Comparison of ENCODE assay signal across 8 cellular contexts in the genomic region with DNA sequence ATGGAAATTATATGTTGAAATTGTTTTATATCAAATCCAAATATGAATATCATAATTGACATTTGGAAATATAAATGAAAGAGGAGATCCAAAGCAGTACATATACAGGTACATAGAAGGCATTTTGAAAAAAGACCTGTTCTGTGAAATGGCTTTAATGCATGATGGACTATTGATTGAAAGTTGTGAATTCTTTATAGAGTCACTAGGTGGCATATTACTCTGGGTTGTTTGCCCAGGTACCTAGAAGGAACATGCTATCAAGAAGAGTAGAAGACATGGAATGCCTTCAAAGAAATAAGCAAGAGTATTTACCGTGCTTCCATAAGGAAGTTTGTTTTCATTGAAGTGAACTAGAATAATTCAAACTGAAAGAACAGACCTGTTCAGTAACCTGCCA.
DNase-seq lines count a peak whose midpoint lies in the region; TF ChIP-seq lines count a peak whose summit lies in the region.
"Had no signal": no experiment of that assay in that cellular context is flagged by ENCODE, and none has a peak within 500 bp of the region (broad histone marks: within the 10 kb centered on the region; RNA-seq: fewer than 3 reads in every experiment).

No MANE protein-coding gene starts in this region.

- no peaks in the 10 kb centered on the region for H3K9me3 ChIP-seq in osteoblast (ENCODE audit: low read depth, low read length)

- H3K4me1 ChIP-seq in osteoblast (ENCODE audit: insufficient read depth, low read length) = no peaks in the 10 kb centered on the region

- no peaks in the 10 kb centered on the region for H3K27me3 ChIP-seq in osteoblast (ENCODE audit: insufficient read depth, low read length)

- H3K4me2 ChIP-seq in osteoblast (ENCODE audit: insufficient read depth, low read length) = no peak overlapping the region

- TF ChIP-seq CTCF in GM13977 (IDR thresholded peaks at IDR 0.05; ENCODE audit: extremely low read depth, insufficient read depth, missing control alignments) (peak; percentile 26), brain (conservative IDR thresholded peaks at IDR 0.05) (peak; percentile 34 to 49), osteoblast (IDR thresholded peaks at IDR 0.05; ENCODE audit: extremely low read depth, low read depth, low read length) (peak; percentile 33)

- H2AFZ ChIP-seq in osteoblast (ENCODE audit: low read length) = no peak overlapping the region

- no peak overlapping the region for H3K4me3 Mint-ChIP-seq in brain
- no peak overlapping the region for H3K4me3 Mint-ChIP-seq in activated naive CD4-positive, alpha-beta T cell treated with anti-CD3 and anti-CD28 coated beads for 36 hours
- H3K4me3 Mint-ChIP-seq: activated naive CD8-positive, alpha-beta T cell treated with anti-CD3 and anti-CD28 coated beads, Interleukin-2, amount 10 ng/mL, durations not matched to agents 7 days and 5 days had no signal

- H3K27me3 Mint-ChIP-seq in brain = no peaks in the 10 kb centered on the region
- no peaks in the 10 kb centered on the region for H3K27me3 Mint-ChIP-seq in activated naive CD4-positive, alpha-beta T cell treated with anti-CD3 and anti-CD28 coated beads for 36 hours (ENCODE audit: low read depth)
- H3K27me3 Mint-ChIP-seq: activated naive CD8-positive, alpha-beta T cell treated with anti-CD3 and anti-CD28 coated beads, Interleukin-2, amount 10 ng/mL, durations not matched to agents 7 days and 5 days had no signal

- H4K20me1 ChIP-seq in osteoblast (ENCODE audit: insufficient read depth, low read length) = no peaks in the 10 kb centered on the region

- in situ Hi-C loops in GM13977 (cut with MboI; ENCODE audit: low pct_unique_long_range_greater_than_20kb, low sequenced_read_pairs, unreplicated experiment) = no loop called here

- no peak overlapping the region for H3K27ac ChIP-seq in osteoblast (ENCODE audit: low read depth, low read length)

- intact Hi-C loops in activated naive CD4-positive, alpha-beta T cell treated with anti-CD3 and anti-CD28 coated beads for 36 hours (cut with micrococcal nuclease) = loop anchor here (1.0 to 2.0 kb wide), 4 partner anchors 69 to 219 kb away; no protein-coding TSS in a partner anchor
- intact Hi-C loops in posterior cingulate gyrus (cut with DNase I) = no loop called here

- peaks cover 18% of the 10 kb centered on the region for H3K36me3 Mint-ChIP-seq in brain
- H3K36me3 Mint-ChIP-seq in activated naive CD4-positive, alpha-beta T cell treated with anti-CD3 and anti-CD28 coated beads for 36 hours (ENCODE audit: low read depth) = peaks cover 4% of the 10 kb centered on the region
- H3K36me3 Mint-ChIP-seq: activated naive CD8-positive, alpha-beta T cell treated with anti-CD3 and anti-CD28 coated beads, Interleukin-2, amount 10 ng/mL, durations not matched to agents 7 days and 5 days had no signal

- no peak overlapping the region for H3K4me3 ChIP-seq in osteoblast (ENCODE audit: insufficient read depth, low read length)

- peaks cover 0 to 13% (median 7%) of the 10 kb centered on the region in 5 experiments for H3K9me3 Mint-ChIP-seq in brain
- no peaks in the 10 kb centered on the region for H3K9me3 Mint-ChIP-seq in activated naive CD4-positive, alpha-beta T cell treated with anti-CD3 and anti-CD28 coated beads for 36 hours
- H3K9me3 Mint-ChIP-seq: activated naive CD8-positive, alpha-beta T cell treated with anti-CD3 and anti-CD28 coated beads, Interleukin-2, amount 10 ng/mL, durations not matched to agents 7 days and 5 days had no signal

- H3K27ac Mint-ChIP-seq in brain = no peak overlapping the region
- H3K27ac Mint-ChIP-seq in activated naive CD4-positive, alpha-beta T cell treated with anti-CD3 and anti-CD28 coated beads for 36 hours = no peak overlapping the region
- H3K27ac Mint-ChIP-seq: activated naive CD8-positive, alpha-beta T cell treated with anti-CD3 and anti-CD28 coated beads, Interleukin-2, amount 10 ng/mL, durations not matched to agents 7 days and 5 days had no signal

- CTCF ChIA-PET in activated naive CD4-positive, alpha-beta T cell treated with anti-CD3 and anti-CD28 coated beads for 36 hours (lab: Charles Lee) = interaction anchor here (1.0 kb wide), 2 partner anchors 85 to 219 kb away, joined by 3 to 4 read pairs; no protein-coding TSS in a partner anchor

- H3K4me1 Mint-ChIP-seq in brain = no peaks in the 10 kb centered on the region
- H3K4me1 Mint-ChIP-seq in activated naive CD4-positive, alpha-beta T cell treated with anti-CD3 and anti-CD28 coated beads for 36 hours (ENCODE audit: low read depth) = peaks cover 1% of the 10 kb centered on the region
- H3K4me1 Mint-ChIP-seq: activated naive CD8-positive, alpha-beta T cell treated with anti-CD3 and anti-CD28 coated beads, Interleukin-2, amount 10 ng/mL, durations not matched to agents 7 days and 5 days had no signal

- no peaks in the 10 kb centered on the region for H3K79me2 ChIP-seq in osteoblast (ENCODE audit: insufficient read depth, low read length)

- H3K36me3 ChIP-seq in osteoblast (ENCODE audit: insufficient read depth, low read length) = no peaks in the 10 kb centered on the region

- no peak for DNase-seq in GM13977 (ENCODE audit: low spot score)
- DNase-seq in Kasumi-1 (lab: John Stamatoyannopoulos, UW) = peak; percentile 48 to 54
- DNase-seq in osteoblast (ENCODE audit: insufficient read length, low spot score, missing footprints) = peak; percentile 11
- DNase-seq in medulla oblongata (ENCODE audit: extremely low spot score) = no peak
- no peak for DNase-seq in activated naive CD4-positive, alpha-beta T cell treated with anti-CD3 and anti-CD28 coated beads for 36 hours
- no peak for DNase-seq in posterior cingulate gyrus
- DNase-seq: activated naive CD8-positive, alpha-beta T cell treated with anti-CD3 and anti-CD28 coated beads, Interleukin-2, amount 10 ng/mL, durations not matched to agents 7 days and 5 days had no signal

Comparison
In these comparisons a context has a peak if more than half of its experiments do, and no peak if none do; other contexts are left out.
1. DNase-seq: peak in Kasumi-1 (2 of 2) and osteoblast (single experiment); none in GM13977 (single experiment), medulla oblongata (single experiment), activated naive CD4-positive, alpha-beta T cell treated with anti-CD3 and anti-CD28 coated beads for 36 hours (single experiment) and posterior cingulate gyrus (0 of 10).
2. Peak in every context shown above with its lines, with median percentiles within 50 percentile points of each other: CTCF ChIP-seq.